ENCODE assay signal across 9 cellular contexts in genomic region chr1:181043025-181043880, GRCh38. TPM values are rescaled to one million over a fixed set of nuclear protein-coding genes. Genes with fewer than 3 reads are reported as not detected.
DNase-seq lines count a peak whose midpoint lies in the region; ATAC-seq and TF ChIP-seq lines count a peak whose summit lies in the region.
"Had no signal": no experiment of that assay in that cellular context is flagged by ENCODE, and none has a peak within 500 bp of the region (broad histone marks: within the 10 kb centered on the region; RNA-seq: fewer than 3 reads in every experiment).

No MANE protein-coding gene starts in this region.

- H3K4me3 Mint-ChIP-seq in activated naive CD8-positive, alpha-beta T cell treated with anti-CD3 and anti-CD28 coated beads for 36 hours: peak overlapping the region; percentile 53
- no peak overlapping the region for H3K4me3 Mint-ChIP-seq in natural killer cell
- H3K4me3 Mint-ChIP-seq in Calu3 (ENCODE audit: low read depth, unreplicated experiment): no peak overlapping the region

- CTCF ChIA-PET in Calu3 (lab: Charles Lee): interaction anchor here (0.7 kb wide), 1 partner anchor 84 kb away, joined by 3 read pairs; no protein-coding TSS in a partner anchor

- H3K9me3 Mint-ChIP-seq in activated naive CD8-positive, alpha-beta T cell treated with anti-CD3 and anti-CD28 coated beads for 36 hours: no peaks in the 10 kb centered on the region
- H3K9me3 Mint-ChIP-seq in natural killer cell (no peaks in the 10 kb centered on the region), Calu3 (ENCODE audit: low read depth, unreplicated experiment) (no peaks in the 10 kb centered on the region)

- TF ChIP-seq CTCF in natural killer cell (IDR thresholded peaks at IDR 0.05) (no peak), Calu3 (IDR thresholded peaks at IDR 0.05; ENCODE audit: unreplicated experiment) (no peak)

- no peak for ATAC-seq in natural killer cell
- ATAC-seq in GM18502 (IDR thresholded peaks at IDR 0.05; ENCODE audit: poor library complexity, unreplicated experiment): no peak

- DNase-seq in NCI-H2107 treated with DMSO at 0.1 percent for 48 hours (lab: John Stamatoyannopoulos, UW; ENCODE audit: unreplicated experiment): peak; percentile 71
- DNase-seq in NCI-H2107 (lab: John Stamatoyannopoulos, UW): no peak
- DNase-seq in NCI-H187 (lab: John Stamatoyannopoulos, UW): peak; percentile 73 to 78
- DNase-seq in activated naive CD8-positive, alpha-beta T cell treated with anti-CD3 and anti-CD28 coated beads for 36 hours: no peak
- no peak for DNase-seq in natural killer cell
- DNase-seq in Calu3: no peak
- no peak for DNase-seq in stimulated activated naive CD4-positive, alpha-beta T cell treated with Interleukin-2 at 50 U/mL for 16 hours (lab: John Stamatoyannopoulos, UW)
- DNase-seq: hypothalamus had no signal

- intact Hi-C loops in natural killer cell (cut with micrococcal nuclease): no loop called here
- intact Hi-C loops in Calu3 (cut with micrococcal nuclease; ENCODE audit: unreplicated experiment): no loop called here

- peak overlapping the region; percentile 81 for H3K27ac Mint-ChIP-seq in activated naive CD8-positive, alpha-beta T cell treated with anti-CD3 and anti-CD28 coated beads for 36 hours
- H3K27ac Mint-ChIP-seq in natural killer cell: peak overlapping the region; percentile 90 to 97
- no peak overlapping the region for H3K27ac Mint-ChIP-seq in Calu3 (ENCODE audit: unreplicated experiment)

- H3K36me3 Mint-ChIP-seq in activated naive CD8-positive, alpha-beta T cell treated with anti-CD3 and anti-CD28 coated beads for 36 hours: peaks cover 28% of the 10 kb centered on the region
- H3K36me3 Mint-ChIP-seq in natural killer cell (no peaks in the 10 kb centered on the region), Calu3 (ENCODE audit: insufficient read depth, unreplicated experiment) (no peaks in the 10 kb centered on the region)

- no peaks in the 10 kb centered on the region for H3K27me3 Mint-ChIP-seq in activated naive CD8-positive, alpha-beta T cell treated with anti-CD3 and anti-CD28 coated beads for 36 hours
- H3K27me3 Mint-ChIP-seq in natural killer cell (ENCODE audit: low read depth in 2 of 2) (no peaks in the 10 kb centered on the region), Calu3 (ENCODE audit: unreplicated experiment) (no peaks in the 10 kb centered on the region)

- no TSS peak for BruUV-seq in Calu3 (replicated peaks; lab: Mats Ljungman, UMichigan)

- H3K4me1 Mint-ChIP-seq in activated naive CD8-positive, alpha-beta T cell treated with anti-CD3 and anti-CD28 coated beads for 36 hours: peaks cover 47% of the 10 kb centered on the region
- H3K4me1 Mint-ChIP-seq in natural killer cell (peaks cover 48 to 58% of the 10 kb centered on the region in 2 donors), Calu3 (ENCODE audit: low read depth, unreplicated experiment) (peaks cover 8% of the 10 kb centered on the region)

RNA-seq across cellular contexts. Expression of gene MR1, which starts 9.5 kb away (rescaled TPM):
- 10 to 100 TPM; 14.5 to 15.5 TPM for total RNA-seq in activated naive CD8-positive, alpha-beta T cell treated with anti-CD3 and anti-CD28 coated beads for 36 hours
- total RNA-seq in natural killer cell (10 to 100 TPM; 27.8 to 35.3 (median 34.6) TPM), Calu3 (2022) (10.0 and 11.3 TPM in 2 replicates)

RNA-seq across cellular contexts. Expression of gene STX6, which starts 20.6 kb away (rescaled TPM):
- total RNA-seq in activated naive CD8-positive, alpha-beta T cell treated with anti-CD3 and anti-CD28 coated beads for 36 hours: 10 to 100 TPM; 22.0 to 22.1 TPM
- total RNA-seq in natural killer cell (10 to 100 TPM; 11.6 to 18.3 (median 15.6) TPM), Calu3 (2022) (28.0 and 30.6 TPM in 2 replicates)

RNA-seq across cellular contexts. Expression of gene IER5, which starts 45.2 kb away (rescaled TPM):
- total RNA-seq in activated naive CD8-positive, alpha-beta T cell treated with anti-CD3 and anti-CD28 coated beads for 36 hours: 10 to 100 TPM; 29.7 to 30.3 TPM
- total RNA-seq in natural killer cell (100 to 1,000 TPM; 118 to 164 (median 150) TPM), Calu3 (2022) (11.4 and 12.2 TPM in 2 replicates)

Comparison
In these comparisons a context has a peak if more than half of its experiments do, and no peak if none do; other contexts are left out.
1. DNase-seq: peak in NCI-H2107 treated with DMSO at 0.1 percent for 48 hours (single experiment) and NCI-H187 (2 of 2); none in NCI-H2107 (single experiment), activated naive CD8-positive, alpha-beta T cell treated with anti-CD3 and anti-CD28 coated beads for 36 hours (single experiment), natural killer cell (single experiment), Calu3 (single experiment) and stimulated activated naive CD4-positive, alpha-beta T cell treated with Interleukin-2 at 50 U/mL for 16 hours (single experiment).